In the genomic region with DNA sequence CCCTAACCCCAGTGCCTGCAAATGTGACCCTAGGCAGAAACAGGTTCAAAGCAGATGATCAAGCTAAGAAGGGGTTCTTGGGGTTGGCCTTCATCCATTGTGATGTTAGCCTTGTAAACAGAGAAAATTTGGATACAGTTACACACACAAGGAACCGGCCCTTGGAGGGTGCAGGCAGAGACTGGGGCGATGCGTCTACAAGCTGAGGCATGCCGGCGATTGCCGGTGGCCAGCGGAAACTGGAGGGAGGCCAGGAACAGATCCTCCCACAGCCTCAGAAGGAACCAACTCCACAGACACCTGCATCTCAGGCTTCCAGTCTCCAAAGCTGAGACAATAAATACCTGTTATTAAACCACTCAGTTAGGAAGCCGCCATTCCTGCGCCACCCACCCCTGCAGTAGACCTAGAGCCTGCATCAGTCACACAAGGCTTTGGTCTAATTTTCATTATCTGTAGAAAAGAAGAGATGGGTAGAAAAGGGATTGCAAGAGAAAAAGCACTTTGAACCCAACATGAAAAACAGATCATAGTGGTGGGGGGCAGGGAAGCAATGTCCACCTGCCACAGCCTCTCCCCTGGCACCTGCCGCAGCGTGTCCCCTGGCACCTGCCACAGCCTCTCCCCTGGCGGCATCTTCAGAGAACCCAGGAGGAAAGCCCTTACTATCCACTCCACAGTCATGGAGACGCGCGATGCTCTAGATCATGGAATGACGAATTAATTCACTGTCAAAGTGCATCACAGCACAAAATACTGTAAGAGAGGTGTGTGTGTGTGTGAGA, we compare ENCODE assay signal across 26 cellular contexts.
A peak's percentile ranks its signal among the peaks of the same experiment; 100 is the strongest.
DNase-seq lines count a peak whose midpoint lies in the region; ATAC-seq and TF ChIP-seq lines count a peak whose summit lies in the region.
"Had no signal": no experiment of that assay in that cellular context is flagged by ENCODE, and none has a peak within 500 bp of the region (broad histone marks: within the 10 kb centered on the region; RNA-seq: fewer than 3 reads in every experiment).

No MANE protein-coding gene starts in this region.

- H3K27ac ChIP-seq in gastrocnemius medialis, result no peak overlapping the region
- H3K27ac ChIP-seq: 22Rv1, brain microvascular endothelial cell, coronary artery, GM23248, Peyer's patch had no signal

- DNase-seq in DMS153 (lab: John Stamatoyannopoulos, UW) (peak; percentile 47), DMS153 treated with DMSO at 0.1 percent for 48 hours (lab: John Stamatoyannopoulos, UW; ENCODE audit: unreplicated experiment) (no peak), NCI-H1105 treated with DMSO at 0.1 percent for 48 hours (lab: John Stamatoyannopoulos, UW) (peak; percentile 98), NCI-H510A (lab: John Stamatoyannopoulos, UW) (peak; percentile 76), mesenteric fat pad (ENCODE audit: low spot score) (peak; percentile 45), gastrocnemius medialis (no peak), GM13976 (ENCODE audit: low spot score) (no peak)
- DNase-seq: activated gamma-delta T cell; brain microvascular endothelial cell; CD4-positive, alpha-beta memory T cell; DMS53; GM23248; Karpas-422; left cardiac atrium; mesenchymal stem cell; naive B cell; NCI-H2227 treated with DMSO at 0.1 percent for 48 hours; nucleus accumbens; SK-N-SH; stimulated activated CD4-positive, alpha-beta T cell treated with anti-CD3 and anti-CD28 coated beads, Interleukin-4, amount 100 ng/mL, for 1 hour; stimulated activated naive CD4-positive, alpha-beta T cell treated with Interleukin-2 at 50 U/mL for 16 hours had no signal

- no peak for ATAC-seq in GM21723 (IDR thresholded peaks at IDR 0.05; ENCODE audit: unreplicated experiment)
- no peak for ATAC-seq in gastrocnemius medialis
- ATAC-seq: GM12878, left cardiac atrium had no signal

- no peak for TF ChIP-seq POLR2A in gastrocnemius medialis (IDR thresholded peaks at IDR 0.05)

- in situ Hi-C loops in gastrocnemius medialis (cut with MboI; ENCODE audit: low sequenced_read_pairs in 4 of 4) (no loop called here), GM13976 (cut with MboI; ENCODE audit: low sequenced_read_pairs, unreplicated experiment) (no loop called here)

- H3K27me3 ChIP-seq in gastrocnemius medialis, result no peaks in the 10 kb centered on the region
- H3K27me3 ChIP-seq: brain microvascular endothelial cell, Peyer's patch had no signal

- no peaks in the 10 kb centered on the region for H3K4me1 ChIP-seq in gastrocnemius medialis
- H3K4me1 ChIP-seq: Peyer's patch had no signal

- intact Hi-C loops in gastrocnemius medialis (cut with DNase I; ENCODE audit: low total_unique reads), result no loop called here

- H3K4me3 ChIP-seq in gastrocnemius medialis, result no peak overlapping the region
- H3K4me3 ChIP-seq: coronary artery, GM12878, GM23248, Peyer's patch had no signal

- no peaks in the 10 kb centered on the region for H3K9me3 ChIP-seq in gastrocnemius medialis
- H3K9me3 ChIP-seq: SK-N-SH had no signal

- TF ChIP-seq CTCF in gastrocnemius medialis (IDR thresholded peaks at IDR 0.05 in 4 of 5, conservative IDR thresholded peaks at IDR 0.05 in 1 of 5) (no peak), GM13976 (IDR thresholded peaks at IDR 0.05; ENCODE audit: borderline replicate concordance, control extremely low read depth, extremely low read depth, insufficient read depth, missing control alignments) (no peak)

- H3K36me3 ChIP-seq in gastrocnemius medialis, result no peaks in the 10 kb centered on the region
- H3K36me3 ChIP-seq: brain microvascular endothelial cell, Peyer's patch had no signal

Comparison
In these comparisons a context has a peak if more than half of its experiments do, and no peak if none do; other contexts are left out.
1. DNase-seq: peak in DMS153 (single experiment), NCI-H1105 treated with DMSO at 0.1 percent for 48 hours (single experiment), NCI-H510A (single experiment) and mesenteric fat pad (single experiment); none in DMS153 treated with DMSO at 0.1 percent for 48 hours (single experiment), gastrocnemius medialis (0 of 2) and GM13976 (single experiment).